ENCODE assay signal across 9 cellular contexts in the genomic region with DNA sequence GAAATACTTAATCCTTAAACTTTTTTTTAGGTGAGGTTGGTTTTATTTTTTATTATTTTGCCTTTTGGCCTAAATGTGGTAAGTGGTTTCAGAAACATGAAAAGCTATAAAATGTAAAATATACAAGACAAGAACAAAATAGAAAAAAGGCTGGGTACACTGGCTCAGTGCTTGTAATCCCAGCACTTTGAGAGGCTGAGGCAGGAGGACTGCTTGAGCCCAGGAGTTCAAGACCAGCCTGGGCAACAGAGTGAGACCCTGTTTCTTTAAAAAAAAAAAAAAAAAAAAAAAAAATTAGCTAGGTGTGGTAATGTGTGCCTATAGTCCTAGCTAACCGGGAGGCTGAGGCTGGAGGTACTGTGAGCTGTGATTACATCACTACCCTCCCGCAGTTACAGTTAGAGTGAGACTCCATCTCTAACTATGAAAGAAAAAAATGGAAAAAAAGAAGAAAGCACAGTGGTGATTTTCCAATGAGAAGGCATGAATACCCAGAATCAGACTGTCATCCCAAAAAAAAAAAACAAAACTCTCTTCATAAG.
DNase-seq lines count a peak whose midpoint lies in the region; ATAC-seq and TF ChIP-seq lines count a peak whose summit lies in the region.
"Had no signal": no experiment of that assay in that cellular context is flagged by ENCODE, and none has a peak within 500 bp of the region (broad histone marks: within the 10 kb centered on the region; RNA-seq: fewer than 3 reads in every experiment).

No MANE protein-coding gene starts in this region.

- H3K27me3 ChIP-seq in IMR-90 (ENCODE audit: control insufficient read depth, insufficient read depth, low read length), result no peaks in the 10 kb centered on the region
- no peaks in the 10 kb centered on the region for H3K27me3 ChIP-seq in breast epithelium
- H3K27me3 ChIP-seq in skeletal muscle tissue (ENCODE audit: control insufficient read depth in 3 of 3, insufficient read depth in 3 of 3, low read length in 3 of 3), result no peaks in the 10 kb centered on the region
- H3K27me3 ChIP-seq: adrenal gland had no signal

- H2AFZ ChIP-seq in IMR-90 (replicated peaks; ENCODE audit: low read length, poor library complexity), result no peak overlapping the region

- no peaks in the 10 kb centered on the region for H3K9me3 ChIP-seq in IMR-90 (ENCODE audit: control insufficient read depth, insufficient read depth, low read length)
- H3K9me3 ChIP-seq in breast epithelium, result no peaks in the 10 kb centered on the region
- no peaks in the 10 kb centered on the region for H3K9me3 ChIP-seq in skeletal muscle tissue (ENCODE audit: control insufficient read depth in 3 of 3, low read length in 3 of 3)
- H3K9me3 ChIP-seq: adrenal gland had no signal

- H3K56ac ChIP-seq in IMR-90 (ENCODE audit: extremely low read depth, insufficient read depth, low read length), result peak overlapping the region; percentile 11; the same call in 1 of the 2 replicates

- no peak overlapping the region for H2BK5ac ChIP-seq in IMR-90 (ENCODE audit: low read depth, low read length, poor library complexity, severe bottlenecking)

- no peak overlapping the region for H2AK9ac ChIP-seq in IMR-90 (replicated peaks; ENCODE audit: low read depth, low read length, poor library complexity)

- dilution Hi-C loops in IMR-90 (cut with HindIII; ENCODE audit: low sequenced_read_pairs, unreplicated experiment), result no loop called here

- WGBS in IMR-90 (ENCODE audit: extremely low coverage in 2 of 2, insufficient read length in 1 of 2), 2 experiments, result no CpG with 5 or more reads among the region's 2 CpGs

- H3K18ac ChIP-seq in IMR-90 (ENCODE audit: low read depth, low read length), result no peak overlapping the region

- H3K36me3 ChIP-seq in IMR-90 (ENCODE audit: control insufficient read depth, insufficient read depth, low read length), result no peaks in the 10 kb centered on the region
- no peaks in the 10 kb centered on the region for H3K36me3 ChIP-seq in breast epithelium
- H3K36me3 ChIP-seq in skeletal muscle tissue (ENCODE audit: control insufficient read depth in 3 of 3, insufficient read depth in 3 of 3, low read length in 3 of 3), result peaks cover 0 to 2% (median 0%) of the 10 kb centered on the region in 3 donors
- H3K36me3 ChIP-seq: adrenal gland had no signal

- POLR2A ChIA-PET in IMR-90 (lab: Charles Lee; ENCODE audit: unreplicated experiment), result interaction anchor here (0.6 kb wide), 1 partner anchor 185 kb away, joined by 3 read pairs; no protein-coding TSS in a partner anchor

- H2BK20ac ChIP-seq in IMR-90 (ENCODE audit: low read depth, low read length), result peak overlapping the region; percentile 79; the same call in 1 of the 2 replicates

- H3K23ac ChIP-seq in IMR-90 (ENCODE audit: low read depth, low read length), result no peak overlapping the region

- peaks cover 27% of the 10 kb centered on the region for H4K20me1 ChIP-seq in IMR-90 (ENCODE audit: insufficient read depth, low read length)

- H2AK5ac ChIP-seq in IMR-90 (ENCODE audit: low read depth, low read length), result no peak overlapping the region; the same call in 1 of the 2 replicates

- peaks cover 22 to 66% of the 10 kb centered on the region in 2 experiments for H3K79me1 ChIP-seq in IMR-90 (ENCODE audit: low read depth in 1 of 2, low read length in 2 of 2)

- TF ChIP-seq CTCF in IMR-90 (conservative IDR thresholded peaks at IDR 0.05; ENCODE audit: low read depth, low read length) (no peak), breast epithelium (IDR thresholded peaks at IDR 0.05) (no peak)

- intact Hi-C loops in IMR-90 (cut with micrococcal nuclease), result no loop called here
- intact Hi-C loops in breast epithelium (cut with DNase I; ENCODE audit: low total_unique reads), result no loop called here

- no peak overlapping the region for H2BK15ac ChIP-seq in IMR-90 (ENCODE audit: low read depth, low read length)

- no peak overlapping the region for H4K5ac ChIP-seq in IMR-90 (ENCODE audit: low read depth, low read length)

- no peak overlapping the region for H3K4me2 ChIP-seq in IMR-90 (ENCODE audit: low read depth, low read length)

- 0 out of 2 replicates have a peak, but pooled peaks cover 2% of the 10 kb centered on the region for H3K4me1 ChIP-seq in IMR-90 (ENCODE audit: control insufficient read depth, insufficient read depth, low read length)
- peaks cover 0 to 17% of the 10 kb centered on the region in 2 donors for H3K4me1 ChIP-seq in breast epithelium
- H3K4me1 ChIP-seq in skeletal muscle tissue (ENCODE audit: control insufficient read depth in 3 of 3, insufficient read depth in 3 of 3, low read length in 3 of 3), result peaks cover 12 to 36% (median 17%) of the 10 kb centered on the region in 3 donors

- TF ChIP-seq POLR2A in IMR-90 (IDR thresholded peaks at IDR 0.05; ENCODE audit: low read depth, low read length) (no peak), breast epithelium (IDR thresholded peaks at IDR 0.05) (no peak)

- CTCF ChIA-PET in IMR-90 (lab: Yijun Ruan, JAX), result interaction anchor here (1.0 kb wide), 1 partner anchor 11 kb away, joined by 3 read pairs; no protein-coding TSS in a partner anchor

- no peak overlapping the region for H3K14ac ChIP-seq in IMR-90 (replicated peaks; ENCODE audit: low read depth, low read length)

- H3K9me1 ChIP-seq in IMR-90 (ENCODE audit: insufficient read depth, low read length), result peaks cover 15% of the 10 kb centered on the region

- H3K9ac ChIP-seq in IMR-90 (ENCODE audit: low read depth, low read length) (peak overlapping the region; percentile 7; the same call in 1 of the 2 replicates), skeletal muscle tissue (ENCODE audit: low read depth in 1 of 3, low read length in 3 of 3) (no peak overlapping the region)

- DNase-seq in IMR-90 (no peak), breast epithelium (ENCODE audit: low spot score in 2 of 2) (no peak), SKM-1 (lab: John Stamatoyannopoulos, UW; ENCODE audit: unreplicated experiment) (no peak), DMS53 (lab: John Stamatoyannopoulos, UW) (no peak), T1000 (lab: John Stamatoyannopoulos, UW) (no peak)
- no peak for DNase-seq in activated CD8-positive, alpha-beta memory T cell treated with anti-CD3 and anti-CD28 coated beads for 24 hours
- DNase-seq: adrenal gland had no signal

- in situ Hi-C loops in IMR-90 (cut with MboI; ENCODE audit: low sequenced_read_pairs), result no loop called here

- peak overlapping the region; percentile 52; the same call in 1 of the 2 replicates for H2BK120ac ChIP-seq in IMR-90 (ENCODE audit: low read depth, low read length)

- no peak overlapping the region for H4K8ac ChIP-seq in IMR-90 (ENCODE audit: low read depth in 2 of 2, low read length in 2 of 2)

- BruUV-seq in IMR-90 (replicated peaks; lab: Mats Ljungman, UMichigan), result no TSS peak

- H3K4ac ChIP-seq in IMR-90 (ENCODE audit: low read depth, low read length), result no peak overlapping the region

- ATAC-seq in GM19452 (IDR thresholded peaks at IDR 0.05; ENCODE audit: unreplicated experiment) (peak; percentile 16), IMR-90 (ENCODE audit: low read depth) (no peak; the same call in 1 of the 2 replicates)

- no peak overlapping the region for H4K91ac ChIP-seq in IMR-90 (ENCODE audit: insufficient read depth, low read depth, low read length)

- H3K4me3 ChIP-seq in IMR-90 (ENCODE audit: insufficient read depth, low read depth, low read length) (no peak overlapping the region), breast epithelium (no peak overlapping the region), skeletal muscle tissue (ENCODE audit: low read length in 3 of 3) (no peak overlapping the region)
- H3K4me3 ChIP-seq: adrenal gland had no signal

- peak overlapping the region; percentile 78; the same call in 1 of the 2 replicates for H3K27ac ChIP-seq in IMR-90 (ENCODE audit: insufficient read depth, low read length)
- H3K27ac ChIP-seq in breast epithelium, result peak overlapping the region; percentile 28 to 81
- H3K27ac ChIP-seq in skeletal muscle tissue (ENCODE audit: low read depth, low read length), result peak overlapping the region; percentile 55

- no peak for TF ChIP-seq RAD21 in IMR-90 (IDR thresholded peaks at IDR 0.05; ENCODE audit: low read length)

TF ChIP-seq in IMR-90, 13 proteins besides CTCF, POLR2A, EP300 and RAD21:
- no peak for TF ChIP-seq MXI1 (IDR thresholded peaks at IDR 0.05; ENCODE audit: borderline replicate concordance, low read depth, low read length)
- no peak for TF ChIP-seq CHD1 (IDR thresholded peaks at IDR 0.05; ENCODE audit: low read depth, low read length)
- no peak for TF ChIP-seq BHLHE40 (IDR thresholded peaks at IDR 0.05; ENCODE audit: low read depth, low read length)
- no peak for TF ChIP-seq MAZ (IDR thresholded peaks at IDR 0.05; ENCODE audit: borderline replicate concordance, low read depth, low read length)
- TF ChIP-seq ELK1 (IDR thresholded peaks at IDR 0.05; ENCODE audit: borderline replicate concordance, low read depth, low read length), result no peak
- no peak for TF ChIP-seq FOS (IDR thresholded peaks at IDR 0.05; ENCODE audit: low read depth, low read length)
- TF ChIP-seq, protein P1, sequence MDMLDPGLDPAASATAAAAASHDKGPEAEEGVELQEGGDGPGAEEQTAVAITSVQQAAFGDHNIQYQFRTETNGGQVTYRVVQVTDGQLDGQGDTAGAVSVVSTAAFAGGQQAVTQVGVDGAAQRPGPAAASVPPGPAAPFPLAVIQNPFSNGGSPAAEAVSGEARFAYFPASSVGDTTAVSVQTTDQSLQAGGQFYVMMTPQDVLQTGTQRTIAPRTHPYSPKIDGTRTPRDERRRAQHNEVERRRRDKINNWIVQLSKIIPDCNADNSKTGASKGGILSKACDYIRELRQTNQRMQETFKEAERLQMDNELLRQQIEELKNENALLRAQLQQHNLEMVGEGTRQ (IDR thresholded peaks at IDR 0.05; ENCODE audit: low read depth, low read length), result no peak
- no peak for TF ChIP-seq MAFK (IDR thresholded peaks at IDR 0.05; ENCODE audit: low read depth, low read length)
- no peak for TF ChIP-seq NFE2L2 (IDR thresholded peaks at IDR 0.05; ENCODE audit: low read depth, low read length)
- TF ChIP-seq RCOR1 (IDR thresholded peaks at IDR 0.05; ENCODE audit: insufficient replicate concordance, low read length), result no peak
- no peak for TF ChIP-seq RFX5 (IDR thresholded peaks at IDR 0.05; ENCODE audit: low read depth, low read length)
- TF ChIP-seq CEBPB (IDR thresholded peaks at IDR 0.05; ENCODE audit: low read depth, low read length), result no peak
- TF ChIP-seq SMC3 (IDR thresholded peaks at IDR 0.05; ENCODE audit: low read depth, low read length), result no peak
TF ChIP-seq in IMR-90: peak in this region for 0.
